Comparison of ENCODE assay signal across 16 cellular contexts in genomic region chr14:105023144-105023543, GRCh38. TPM values are rescaled to one million over a fixed set of nuclear protein-coding genes. Genes with fewer than 3 reads are reported as not detected.
DNase-seq lines count a peak whose midpoint lies in the region; ATAC-seq and TF ChIP-seq lines count a peak whose summit lies in the region.
"Had no signal": no experiment of that assay in that cellular context is flagged by ENCODE, and none has a peak within 500 bp of the region (broad histone marks: within the 10 kb centered on the region; RNA-seq: fewer than 3 reads in every experiment).

No MANE protein-coding gene starts in this region.

- no peaks in the 10 kb centered on the region for H3K27me3 ChIP-seq in A673 (replicated peaks; ENCODE audit: insufficient read depth, low read depth, low read length, poor library complexity)
- no peaks in the 10 kb centered on the region for H3K27me3 ChIP-seq in GM23338 (ENCODE audit: insufficient read depth)
- H3K27me3 ChIP-seq: body of pancreas, stomach had no signal

- intact Hi-C loops in A673 (cut with micrococcal nuclease; ENCODE audit: unreplicated experiment), result no loop called here

- H3K36me3 ChIP-seq in A673 (ENCODE audit: insufficient read depth, low read length, poor library complexity, severe bottlenecking) (peaks cover 8% of the 10 kb centered on the region), GM23338 (ENCODE audit: insufficient read depth) (no peaks in the 10 kb centered on the region)
- H3K36me3 ChIP-seq: stomach had no signal

- H3K4me1 ChIP-seq in A673 (ENCODE audit: insufficient read depth, low read length, poor library complexity, severe bottlenecking), result peaks cover 26% of the 10 kb centered on the region
- H3K4me1 ChIP-seq in GM23338 (ENCODE audit: insufficient read depth), result peaks cover 19% of the 10 kb centered on the region

- H4K20me1 ChIP-seq in GM23338 (replicated peaks; ENCODE audit: insufficient read depth), result peaks cover 24% of the 10 kb centered on the region

- no peak for TF ChIP-seq CTCF in A673 (conservative IDR thresholded peaks at IDR 0.05; ENCODE audit: low read depth, low read length)
- no peak for TF ChIP-seq CTCF in GM23338 (conservative IDR thresholded peaks at IDR 0.05; ENCODE audit: low read depth in 2 of 2)
- no peak for TF ChIP-seq CTCF in WTC11 (IDR thresholded peaks at IDR 0.05)

- H3K27me3 Mint-ChIP-seq in GM23338 (ENCODE audit: insufficient read depth, low read depth, poor library complexity) (peaks cover 18% of the 10 kb centered on the region), WTC11 (ENCODE audit: low read depth) (no peaks in the 10 kb centered on the region; the same call in 1 of the 2 replicates)
- H3K27me3 Mint-ChIP-seq in naive thymus-derived CD8-positive, alpha-beta T cell, result no peaks in the 10 kb centered on the region

- peaks cover 40% of the 10 kb centered on the region for H3K79me2 ChIP-seq in GM23338 (replicated peaks; ENCODE audit: insufficient read depth)

- H2AFZ ChIP-seq in GM23338, result no peak overlapping the region

- peaks cover 13% of the 10 kb centered on the region for H3K36me3 Mint-ChIP-seq in GM23338 (ENCODE audit: low read depth)
- peaks cover 9% of the 10 kb centered on the region for H3K36me3 Mint-ChIP-seq in WTC11
- peaks cover 0 to 2% (median 0%) of the 10 kb centered on the region in 3 donors for H3K36me3 Mint-ChIP-seq in naive thymus-derived CD8-positive, alpha-beta T cell

- no peak for ATAC-seq in GM23338
- no peak for ATAC-seq in WTC11
- ATAC-seq in naive thymus-derived CD8-positive, alpha-beta T cell, result no peak
- ATAC-seq in activated CD4-positive, CD25-positive, alpha-beta regulatory T cell treated with anti-CD3 and anti-CD28 coated beads, Interleukin-2, amount 50 U/mL, for 24 hours, result no peak
- ATAC-seq: body of pancreas had no signal

- no peak overlapping the region for H3K4me2 ChIP-seq in GM23338

- peaks cover 5% of the 10 kb centered on the region; the same call in 1 of the 2 replicates for H3F3A ChIP-seq in GM23338 (replicated peaks; ENCODE audit: low read depth)

- H3K9me3 ChIP-seq in A673 (ENCODE audit: low read depth, low read length, poor library complexity, severe bottlenecking), result no peaks in the 10 kb centered on the region
- H3K9me3 ChIP-seq: body of pancreas, stomach had no signal

- CTCF ChIA-PET in A673 (lab: Charles Lee), result interaction anchor here (1.1 kb wide), 1 partner anchor 23 kb away, joined by 4 read pairs; no protein-coding TSS in a partner anchor
- CTCF ChIA-PET in WTC11 (lab: Charles Lee), result interaction anchor here (3.1 kb wide), 1 partner anchor 23 kb away, joined by 21 read pairs; no protein-coding TSS in a partner anchor

- POLR2A ChIA-PET in A673 (lab: Charles Lee; ENCODE audit: low non-redundant PET) (interaction anchor here (0.6 kb wide), 1 partner anchor 1192 kb away, joined by 4 read pairs; no protein-coding TSS in a partner anchor), WTC11 (lab: Charles Lee) (no interaction called here)
- POLR2A ChIA-PET in naive thymus-derived CD8-positive, alpha-beta T cell (lab: Charles Lee), result no interaction called here

- no peaks in the 10 kb centered on the region for H3K9me3 Mint-ChIP-seq in GM23338
- no peaks in the 10 kb centered on the region for H3K9me3 Mint-ChIP-seq in WTC11
- no peaks in the 10 kb centered on the region for H3K9me3 Mint-ChIP-seq in naive thymus-derived CD8-positive, alpha-beta T cell
- H3K9me3 Mint-ChIP-seq: T-helper 2 cell treated with Interferon-gamma antibody and Interleukin-4, amounts not matched to agents 5 μg/mL and 100 μg/mL, for 36 hours had no signal

- no peaks in the 10 kb centered on the region for H3K9me2 ChIP-seq in GM23338 (ENCODE audit: insufficient read depth)

- BruUV-seq in A673 (replicated peaks; lab: Mats Ljungman, UMichigan), result no TSS peak

- peak; percentile 90 for DNase-seq in A673 (ENCODE audit: low spot score)
- no peak for DNase-seq in GM23338 (ENCODE audit: low spot score)
- no peak for DNase-seq in WTC11 (ENCODE audit: low spot score)
- DNase-seq in epithelial cell of prostate (ENCODE audit: low read depth, low spot score), result no peak
- no peak for DNase-seq in GM19238 (ENCODE audit: insufficient read length, low spot score)
- DNase-seq in naive thymus-derived CD8-positive, alpha-beta T cell, result no peak
- no peak for DNase-seq in NCI-H2029 treated with DMSO at 0.1 percent for 48 hours (lab: John Stamatoyannopoulos, UW)
- DNase-seq: body of pancreas; GF-D8; NCI-H2171 treated with DMSO at 0.1 percent for 48 hours; stimulated activated CD4-positive, alpha-beta T cell treated with anti-CD3 and anti-CD28 coated beads, Interleukin-4, amount 100 ng/mL, for 24 hours; stomach had no signal

- peak overlapping the region; percentile 96; the same call in 1 of the 3 replicates for H3K4me3 Mint-ChIP-seq in GM23338
- peak overlapping the region; percentile 87 for H3K4me3 Mint-ChIP-seq in WTC11
- peak overlapping the region in 5 of 10 donors; percentile 8 to 37 (median 36) for H3K4me3 Mint-ChIP-seq in naive thymus-derived CD8-positive, alpha-beta T cell

- H3K4me1 Mint-ChIP-seq in GM23338, result peaks cover 35% of the 10 kb centered on the region
- H3K4me1 Mint-ChIP-seq in WTC11, result peaks cover 43% of the 10 kb centered on the region
- H3K4me1 Mint-ChIP-seq in naive thymus-derived CD8-positive, alpha-beta T cell, result peaks cover 12 to 69% (median 43%) of the 10 kb centered on the region in 4 donors

- H3K4me3 ChIP-seq in A673 (ENCODE audit: low read depth, low read length, poor library complexity, severe bottlenecking), result no peak overlapping the region
- no peak overlapping the region for H3K4me3 ChIP-seq in GM23338
- H3K4me3 ChIP-seq: body of pancreas, stomach had no signal

- H3K27ac ChIP-seq in A673 (ENCODE audit: low read depth, low read length, poor library complexity, severe bottlenecking), result no peak overlapping the region
- H3K27ac ChIP-seq in GM23338 (ENCODE audit: low read depth), result no peak overlapping the region
- peak overlapping the region; percentile 99 for H3K27ac ChIP-seq in epithelial cell of prostate
- H3K27ac ChIP-seq: body of pancreas, KMS-11, stomach had no signal

- H3K27ac Mint-ChIP-seq in GM23338 (no peak overlapping the region), WTC11 (no peak overlapping the region; the same call in 1 of the 2 replicates)
- peak overlapping the region in 5 of 10 donors; percentile 16 to 70 (median 60) for H3K27ac Mint-ChIP-seq in naive thymus-derived CD8-positive, alpha-beta T cell
- H3K27ac Mint-ChIP-seq: progenitor cell of endocrine pancreas; T-helper 2 cell treated with Interferon-gamma antibody and Interleukin-4, amounts not matched to agents 5 μg/mL and 100 μg/mL, for 36 hours had no signal

TF ChIP-seq in GM23338, 12 proteins besides CTCF, POLR2A, EP300 and RAD21 (continues in another document):
- no peak for TF ChIP-seq EZH2phosphoT487 (IDR thresholded peaks at IDR 0.05; ENCODE audit: unreplicated experiment)
- no peak for TF ChIP-seq EZH2 (IDR thresholded peaks at IDR 0.05; ENCODE audit: low read depth, unreplicated experiment)
- no peak for TF ChIP-seq NANOG (IDR thresholded peaks at IDR 0.05; ENCODE audit: borderline replicate concordance)
- TF ChIP-seq JUNB (IDR thresholded peaks at IDR 0.05; ENCODE audit: unreplicated experiment), result no peak
- TF ChIP-seq POLR2AphosphoS5 (IDR thresholded peaks at IDR 0.05; ENCODE audit: low read depth), result no peak

TF ChIP-seq in WTC11, 78 proteins besides CTCF, POLR2A, EP300 and RAD21 (continues in another document):
- TF ChIP-seq, protein P1, sequence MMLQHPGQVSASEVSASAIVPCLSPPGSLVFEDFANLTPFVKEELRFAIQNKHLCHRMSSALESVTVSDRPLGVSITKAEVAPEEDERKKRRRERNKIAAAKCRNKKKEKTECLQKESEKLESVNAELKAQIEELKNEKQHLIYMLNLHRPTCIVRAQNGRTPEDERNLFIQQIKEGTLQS (CRISPR knock-in tag; conservative IDR thresholded peaks at IDR 0.05), result no peak
- TF ChIP-seq OVOL2 (CRISPR knock-in tag; IDR thresholded peaks at IDR 0.05; ENCODE audit: borderline replicate concordance) (no peak), EMX1 (CRISPR knock-in tag; IDR thresholded peaks at IDR 0.05) (no peak), ATF1 (CRISPR knock-in tag; IDR thresholded peaks at IDR 0.05) (no peak), GRHL2 (CRISPR knock-in tag; IDR thresholded peaks at IDR 0.05; ENCODE audit: insufficient replicate concordance, severe bottlenecking) (no peak), FOXK1 (CRISPR knock-in tag; IDR thresholded peaks at IDR 0.05) (no peak), ZNF263 (CRISPR knock-in tag; IDR thresholded peaks at IDR 0.05; ENCODE audit: low read depth) (no peak)

RNA-seq across cellular contexts. Expression of gene CDCA4, which starts 2.3 kb away (rescaled TPM):
- total RNA-seq in A673 (2021), result 49.7 and 51.1 TPM in 2 replicates
- 62.4 and 70.7 TPM in 2 replicates for total RNA-seq in GM23338 (2014; rRNA removed; shearing (Covaris generic))
- 32.6 and 37.1 TPM in 2 replicates for polyA plus RNA-seq in GM23338 (2016; fragmentation: Nextera tagmentation; extraction: Ambion mirVana)
- total RNA-seq in WTC11 (2021), result 55.9 to 63.3 TPM (median 58.3 TPM) in 3 replicates
- total RNA-seq in naive thymus-derived CD8-positive, alpha-beta T cell, result 10 to 100 TPM; 11.0 to 12.4 TPM
- 10 to 100 TPM in 2 of 3 donors, 1 to 10 TPM in 1; 8.2 to 12.0 (median 11.3) TPM for polyA plus RNA-seq in naive thymus-derived CD8-positive, alpha-beta T cell

RNA-seq across cellular contexts. Expression of gene CLBA1, which starts 37.6 kb away (rescaled TPM):
- total RNA-seq in A673 (2021) (14.3 and 14.6 TPM in 2 replicates), WTC11 (2021) (2.6 to 3.8 TPM (median 2.8 TPM) in 3 replicates)
- 1.8 and 4.9 TPM in 2 replicates for total RNA-seq in GM23338 (2014; rRNA removed; shearing (Covaris generic))
- polyA plus RNA-seq in GM23338 (2016; fragmentation: Nextera tagmentation; extraction: Ambion mirVana), result 1.6 and 1.7 TPM in 2 replicates
- 1 to 10 TPM; 2.0 to 2.4 TPM for total RNA-seq in naive thymus-derived CD8-positive, alpha-beta T cell
- 1 to 10 TPM in 2 of 3 donors, under 1 TPM in 1; 0.67 to 2.3 (median 1.2) TPM for polyA plus RNA-seq in naive thymus-derived CD8-positive, alpha-beta T cell

RNA-seq across cellular contexts. Expression of gene GPR132, which starts 42.1 kb away (rescaled TPM):
- total RNA-seq in A673 (2021) (not detected in 2 replicates), WTC11 (2021) (0.09 to 0.13 TPM in 2 of 3 replicates, not detected in the other)
- total RNA-seq in GM23338 (2014; rRNA removed; shearing (Covaris generic)), result 0.14 TPM in 1 of 2 replicates, not detected in the other
- polyA plus RNA-seq in GM23338 (2016; fragmentation: Nextera tagmentation; extraction: Ambion mirVana), result 0.09 TPM in 1 of 2 replicates, not detected in the other
- 10 to 100 TPM; 36.3 to 41.4 TPM for total RNA-seq in naive thymus-derived CD8-positive, alpha-beta T cell
- 10 to 100 TPM in 1 of 3 donors, 1 to 10 TPM in 2; 9.4 to 37.2 (median 9.7) TPM for polyA plus RNA-seq in naive thymus-derived CD8-positive, alpha-beta T cell

RNA-seq across cellular contexts. Expression of gene AHNAK2, which starts 45.0 kb away (rescaled TPM):
- total RNA-seq in A673 (2021) (0.56 and 0.59 TPM in 2 replicates), WTC11 (2021) (3.3 to 3.5 TPM (median 3.4 TPM) in 3 replicates)
- 2.6 TPM in 2 replicates for total RNA-seq in GM23338 (2014; rRNA removed; shearing (Covaris generic))
- polyA plus RNA-seq in GM23338 (2016; fragmentation: Nextera tagmentation; extraction: Ambion mirVana), result 1.1 and 1.6 TPM in 2 replicates
- total RNA-seq in naive thymus-derived CD8-positive, alpha-beta T cell, result not detected
- polyA plus RNA-seq in naive thymus-derived CD8-positive, alpha-beta T cell, result not detected

Comparison
In these comparisons a context has a peak if more than half of its experiments do, and no peak if none do; other contexts are left out.
1. RNA of gene GPR132, which starts 42.1 kb away (total RNA-seq): 36.3 to 41.4 TPM in naive thymus-derived CD8-positive, alpha-beta T cell; 0.14 TPM in GM23338, 0.09 to 0.13 TPM in WTC11 and not detected in A673; every median in the first group is over 10 times any median in the second.